ENCODE assay signal across 2 cellular contexts in the genomic region with DNA sequence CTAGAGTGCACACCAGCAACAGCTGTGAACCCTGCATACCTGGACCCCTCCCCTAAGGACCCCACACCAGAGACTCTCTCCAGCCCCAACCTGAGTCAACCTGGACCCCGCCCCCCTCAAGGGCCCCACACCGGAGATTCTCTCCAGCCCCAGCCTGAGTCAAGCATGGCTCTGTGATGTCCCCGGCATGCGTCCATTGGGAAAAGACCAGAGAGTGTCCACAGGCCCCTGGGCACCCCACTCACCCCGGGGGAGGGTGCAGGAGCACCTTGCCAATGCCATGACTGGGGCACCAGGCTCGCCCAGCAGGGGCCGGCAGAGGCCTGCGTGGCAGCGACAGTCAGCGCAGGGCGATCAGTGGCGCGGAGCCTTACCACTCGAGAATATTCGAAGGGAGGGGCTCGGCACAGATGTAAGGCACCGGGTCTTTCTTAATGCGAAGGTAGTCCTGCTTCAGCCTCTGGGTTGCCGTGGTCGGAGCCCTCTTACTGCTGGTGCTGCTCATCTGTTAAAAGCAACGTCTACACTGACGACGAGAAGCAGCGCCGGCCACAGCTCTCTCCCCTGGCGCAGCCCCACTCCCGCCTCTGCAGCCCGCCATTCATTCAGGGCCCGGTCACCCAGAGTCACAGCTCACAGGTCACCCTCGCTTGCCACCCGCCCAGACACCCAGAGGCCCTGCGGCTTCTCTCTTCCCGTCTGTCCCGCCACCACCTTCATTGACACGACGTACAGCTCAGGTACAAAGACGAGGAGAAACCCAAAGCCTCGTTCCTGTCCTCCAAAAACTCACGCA.
TF ChIP-seq lines count a peak whose summit lies in the region.

No MANE protein-coding gene starts in this region.

TF ChIP-seq in SK-N-SH, 30 proteins besides CTCF, POLR2A, EP300 and RAD21:
- no peak for TF ChIP-seq RCOR1 (IDR thresholded peaks at IDR 0.05; ENCODE audit: low read length)
- TF ChIP-seq EZH2phosphoT487 (IDR thresholded peaks at IDR 0.05; ENCODE audit: borderline replicate concordance, low read depth): no peak
- no peak for TF ChIP-seq NRF1 (IDR thresholded peaks at IDR 0.05; ENCODE audit: low read depth, low read length)
- TF ChIP-seq FOXM1 (IDR thresholded peaks at IDR 0.05; ENCODE audit: low read depth): no peak
- no peak for TF ChIP-seq GATA2 (CRISPR knock-in tag; IDR thresholded peaks at IDR 0.05)

TF ChIP-seq in SK-N-SH treated with all-trans-retinoic acid at 6 μM for 48 hours, 23 proteins besides CTCF, POLR2A, EP300 and RAD21:
- TF ChIP-seq POU6F1 (CRISPR knock-in tag; IDR thresholded peaks at IDR 0.05; ENCODE audit: borderline replicate concordance, low read depth) (no peak), CSRNP3 (CRISPR knock-in tag; IDR thresholded peaks at IDR 0.05) (no peak)
